In the genomic region with DNA sequence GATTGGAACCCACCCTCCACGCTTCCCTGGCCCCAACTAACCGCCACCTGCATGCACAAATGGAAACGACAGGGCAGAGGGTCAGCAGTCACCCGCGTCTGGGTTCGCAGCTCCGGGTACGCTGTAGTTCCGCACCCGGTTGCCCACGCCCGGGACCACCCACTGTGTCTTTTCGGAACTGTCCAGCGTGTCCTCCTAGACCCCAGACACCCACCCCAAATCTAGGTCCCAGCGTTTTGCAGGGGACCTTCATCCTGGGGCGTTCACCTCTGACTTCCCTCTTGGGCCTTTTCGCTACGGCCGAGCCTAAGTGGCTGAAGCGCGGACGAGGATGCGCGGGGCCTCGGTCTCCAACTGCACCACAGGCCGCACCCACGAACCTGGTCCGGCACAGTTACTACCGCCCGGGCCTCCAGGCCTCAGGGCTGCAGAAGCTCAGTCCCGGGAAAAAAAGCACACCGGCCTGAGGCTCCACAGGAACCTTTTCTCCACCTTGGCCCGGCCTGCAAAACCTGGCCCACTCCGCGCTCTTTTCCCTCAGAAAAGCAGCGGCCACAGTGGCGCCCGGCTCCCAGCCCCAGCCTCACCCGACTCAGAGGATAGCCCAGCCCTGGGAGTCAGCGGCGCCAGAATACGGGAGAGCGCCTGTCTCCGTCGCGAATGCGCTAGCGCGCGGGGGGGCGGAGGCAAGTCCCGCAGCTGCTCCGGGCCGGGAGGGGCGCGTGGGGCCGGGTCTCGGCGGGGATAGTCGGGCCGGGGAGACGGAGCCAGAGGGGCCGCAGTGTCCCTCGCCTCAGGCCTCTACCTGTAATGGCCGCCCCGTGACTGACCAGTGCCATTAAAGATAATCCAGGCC, we compare ENCODE assay signal across 1 cellular context.
A peak's percentile ranks its signal among the peaks of the same experiment; 100 is the strongest.
TF ChIP-seq lines count a peak whose summit lies in the region.

Gene ZFP30 (minus strand): TSS at position 633 of the 856 bp plus-strand sequence. CDS start 7,643 bp downstream, outside the sequence.

TF ChIP-seq in HepG2, 621 proteins besides CTCF, POLR2A, EP300 and RAD21 (continued from another document and continues in another):
- TF ChIP-seq ZFP37 (CRISPR knock-in tag; IDR thresholded peaks at IDR 0.05; ENCODE audit: borderline replicate concordance), result no peak
- TF ChIP-seq, protein P1, sequence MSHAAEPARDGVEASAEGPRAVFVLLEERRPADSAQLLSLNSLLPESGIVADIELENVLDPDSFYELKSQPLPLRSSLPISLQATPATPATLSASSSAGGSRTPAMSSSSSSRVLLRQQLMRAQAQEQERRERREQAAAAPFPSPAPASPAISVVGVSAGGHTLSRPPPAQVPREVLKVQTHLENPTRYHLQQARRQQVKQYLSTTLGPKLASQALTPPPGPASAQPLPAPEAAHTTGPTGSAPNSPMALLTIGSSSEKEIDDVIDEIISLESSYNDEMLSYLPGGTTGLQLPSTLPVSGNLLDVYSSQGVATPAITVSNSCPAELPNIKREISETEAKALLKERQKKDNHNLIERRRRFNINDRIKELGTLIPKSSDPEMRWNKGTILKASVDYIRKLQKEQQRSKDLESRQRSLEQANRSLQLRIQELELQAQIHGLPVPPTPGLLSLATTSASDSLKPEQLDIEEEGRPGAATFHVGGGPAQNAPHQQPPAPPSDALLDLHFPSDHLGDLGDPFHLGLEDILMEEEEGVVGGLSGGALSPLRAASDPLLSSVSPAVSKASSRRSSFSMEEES (CRISPR knock-in tag; IDR thresholded peaks at IDR 0.05), result 0 out of 2 replicates have a peak, but pooled peaks have one; percentile 14
- 0 out of 2 replicates have a peak, but pooled peaks have one; percentile 32 for TF ChIP-seq AHR (CRISPR knock-in tag; IDR thresholded peaks at IDR 0.05)
- peak; percentile 29; the same call in 1 of the 2 replicates for TF ChIP-seq ZFP90 (CRISPR knock-in tag; IDR thresholded peaks at IDR 0.05; ENCODE audit: borderline replicate concordance)
- no peak for TF ChIP-seq SP1 (IDR thresholded peaks at IDR 0.05)
- TF ChIP-seq SP1 (CRISPR knock-in tag; IDR thresholded peaks at IDR 0.05), result no peak
- no peak for TF ChIP-seq ZNF513 (CRISPR knock-in tag; conservative IDR thresholded peaks at IDR 0.05)
- no peak for TF ChIP-seq ZBTB8A (CRISPR knock-in tag; IDR thresholded peaks at IDR 0.05; ENCODE audit: borderline replicate concordance, low read depth)
- TF ChIP-seq, protein P2, sequence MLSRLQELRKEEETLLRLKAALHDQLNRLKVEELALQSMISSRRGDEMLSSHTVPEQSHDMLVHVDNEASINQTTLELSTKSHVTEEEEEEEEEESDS (CRISPR knock-in tag; IDR thresholded peaks at IDR 0.05; ENCODE audit: borderline replicate concordance), result no peak
- no peak; the same call in 1 of the 2 replicates for TF ChIP-seq SKIL (CRISPR knock-in tag; IDR thresholded peaks at IDR 0.05; ENCODE audit: borderline replicate concordance)
- TF ChIP-seq ATRX (CRISPR knock-in tag; IDR thresholded peaks at IDR 0.05; ENCODE audit: borderline replicate concordance), result no peak; the same call in 1 of the 2 replicates
- TF ChIP-seq, protein P3, sequence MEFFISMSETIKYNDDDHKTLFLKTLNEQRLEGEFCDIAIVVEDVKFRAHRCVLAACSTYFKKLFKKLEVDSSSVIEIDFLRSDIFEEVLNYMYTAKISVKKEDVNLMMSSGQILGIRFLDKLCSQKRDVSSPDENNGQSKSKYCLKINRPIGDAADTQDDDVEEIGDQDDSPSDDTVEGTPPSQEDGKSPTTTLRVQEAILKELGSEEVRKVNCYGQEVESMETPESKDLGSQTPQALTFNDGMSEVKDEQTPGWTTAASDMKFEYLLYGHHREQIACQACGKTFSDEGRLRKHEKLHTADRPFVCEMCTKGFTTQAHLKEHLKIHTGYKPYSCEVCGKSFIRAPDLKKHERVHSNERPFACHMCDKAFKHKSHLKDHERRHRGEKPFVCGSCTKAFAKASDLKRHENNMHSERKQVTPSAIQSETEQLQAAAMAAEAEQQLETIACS (CRISPR knock-in tag; IDR thresholded peaks at IDR 0.05), result no peak
- TF ChIP-seq BRD4 (CRISPR knock-in tag; IDR thresholded peaks at IDR 0.05), result peak; percentile 55; the same call in 1 of the 2 replicates
- peak; percentile 13; the same call in 1 of the 2 replicates for TF ChIP-seq HMG20B (CRISPR knock-in tag; conservative IDR thresholded peaks at IDR 0.05)
- TF ChIP-seq FOXO1 (CRISPR knock-in tag; IDR thresholded peaks at IDR 0.05), result peak; percentile 32; the same call in 1 of the 2 replicates
- TF ChIP-seq SPEN (CRISPR knock-in tag; IDR thresholded peaks at IDR 0.05; ENCODE audit: low read depth), result peak; percentile 81; the same call in 1 of the 2 replicates
- TF ChIP-seq, protein P4, sequence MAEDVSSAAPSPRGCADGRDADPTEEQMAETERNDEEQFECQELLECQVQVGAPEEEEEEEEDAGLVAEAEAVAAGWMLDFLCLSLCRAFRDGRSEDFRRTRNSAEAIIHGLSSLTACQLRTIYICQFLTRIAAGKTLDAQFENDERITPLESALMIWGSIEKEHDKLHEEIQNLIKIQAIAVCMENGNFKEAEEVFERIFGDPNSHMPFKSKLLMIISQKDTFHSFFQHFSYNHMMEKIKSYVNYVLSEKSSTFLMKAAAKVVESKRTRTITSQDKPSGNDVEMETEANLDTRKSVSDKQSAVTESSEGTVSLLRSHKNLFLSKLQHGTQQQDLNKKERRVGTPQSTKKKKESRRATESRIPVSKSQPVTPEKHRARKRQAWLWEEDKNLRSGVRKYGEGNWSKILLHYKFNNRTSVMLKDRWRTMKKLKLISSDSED (CRISPR knock-in tag; IDR thresholded peaks at IDR 0.05), result no peak
- no peak for TF ChIP-seq JARID2 (CRISPR knock-in tag; IDR thresholded peaks at IDR 0.05; ENCODE audit: insufficient replicate concordance)
- peak; percentile 22; the same call in 1 of the 2 replicates for TF ChIP-seq ZNF580 (CRISPR knock-in tag; IDR thresholded peaks at IDR 0.05; ENCODE audit: borderline replicate concordance, low read depth)
- no peak for TF ChIP-seq ESRRA (CRISPR knock-in tag; IDR thresholded peaks at IDR 0.05; ENCODE audit: low read depth)
- TF ChIP-seq ZBTB21 (CRISPR knock-in tag; IDR thresholded peaks at IDR 0.05), result no peak
- no peak for TF ChIP-seq CERS6 (CRISPR knock-in tag; IDR thresholded peaks at IDR 0.05)
- no peak for TF ChIP-seq XBP1 (CRISPR knock-in tag; IDR thresholded peaks at IDR 0.05)
- no peak for TF ChIP-seq ZNF10 (CRISPR knock-in tag; IDR thresholded peaks at IDR 0.05; ENCODE audit: borderline replicate concordance, low read depth)
- TF ChIP-seq HOXA3 (CRISPR knock-in tag; IDR thresholded peaks at IDR 0.05), result no peak
- TF ChIP-seq ZNF292 (CRISPR knock-in tag; IDR thresholded peaks at IDR 0.05; ENCODE audit: borderline replicate concordance, low read depth), result peak; percentile 82
- peak; percentile 7; the same call in 1 of the 2 replicates for TF ChIP-seq ZNF224 (CRISPR knock-in tag; IDR thresholded peaks at IDR 0.05)
- TF ChIP-seq HNRNPUL1 (IDR thresholded peaks at IDR 0.05; ENCODE audit: low read depth, low read length), result no peak
- no peak for TF ChIP-seq ZNF260 (CRISPR knock-in tag; IDR thresholded peaks at IDR 0.05; ENCODE audit: borderline replicate concordance, low read depth)
- no peak for TF ChIP-seq ZNF557 (CRISPR knock-in tag; IDR thresholded peaks at IDR 0.05)
- peak; percentile 75; the same call in 1 of the 2 replicates for TF ChIP-seq ZNF296 (CRISPR knock-in tag; conservative IDR thresholded peaks at IDR 0.05)
- peak; percentile 35; the same call in 1 of the 2 replicates for TF ChIP-seq ZNF235 (CRISPR knock-in tag; IDR thresholded peaks at IDR 0.05; ENCODE audit: borderline replicate concordance)
- TF ChIP-seq ZNF24 (IDR thresholded peaks at IDR 0.05), result no peak
- peak; percentile 3; the same call in 1 of the 2 replicates for TF ChIP-seq ZNF629 (CRISPR knock-in tag; conservative IDR thresholded peaks at IDR 0.05)
- no peak; the same call in 1 of the 2 replicates for TF ChIP-seq ATF7-NPFF (CRISPR knock-in tag; IDR thresholded peaks at IDR 0.05; ENCODE audit: low read depth)
- TF ChIP-seq ZNF572 (CRISPR knock-in tag; IDR thresholded peaks at IDR 0.05), result peak; percentile 58; the same call in 1 of the 2 replicates
- peak; percentile 47; the same call in 1 of the 2 replicates for TF ChIP-seq TARDBP (CRISPR knock-in tag; IDR thresholded peaks at IDR 0.05)
- TF ChIP-seq ZNF34 (CRISPR knock-in tag; IDR thresholded peaks at IDR 0.05; ENCODE audit: borderline replicate concordance), result no peak
- TF ChIP-seq CHD2 (IDR thresholded peaks at IDR 0.05; ENCODE audit: low read depth, low read length), result no peak
- no peak for TF ChIP-seq ATF1 (CRISPR knock-in tag; IDR thresholded peaks at IDR 0.05)
- TF ChIP-seq, protein P5, sequence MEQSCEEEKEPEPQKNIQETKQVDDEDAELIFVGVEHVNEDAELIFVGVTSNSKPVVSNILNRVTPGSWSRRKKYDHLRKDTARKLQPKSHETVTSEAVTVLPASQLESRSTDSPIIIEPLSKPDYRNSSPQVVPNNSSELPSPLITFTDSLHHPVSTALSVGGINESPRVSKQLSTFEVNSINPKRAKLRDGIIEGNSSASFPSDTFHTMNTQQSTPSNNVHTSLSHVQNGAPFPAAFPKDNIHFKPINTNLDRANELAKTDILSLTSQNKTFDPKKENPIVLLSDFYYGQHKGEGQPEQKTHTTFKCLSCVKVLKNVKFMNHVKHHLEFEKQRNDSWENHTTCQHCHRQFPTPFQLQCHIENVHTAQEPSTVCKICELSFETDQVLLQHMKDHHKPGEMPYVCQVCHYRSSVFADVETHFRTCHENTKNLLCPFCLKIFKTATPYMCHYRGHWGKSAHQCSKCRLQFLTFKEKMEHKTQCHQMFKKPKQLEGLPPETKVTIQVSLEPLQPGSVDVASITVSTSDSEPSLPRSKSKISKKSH (CRISPR knock-in tag; IDR thresholded peaks at IDR 0.05; ENCODE audit: borderline replicate concordance), result peak; percentile 57; the same call in 1 of the 2 replicates
- no peak for TF ChIP-seq MYPOP (CRISPR knock-in tag; IDR thresholded peaks at IDR 0.05)
- 0 out of 2 replicates have a peak, but pooled peaks have one; percentile 14 for TF ChIP-seq FOXK1 (CRISPR knock-in tag; IDR thresholded peaks at IDR 0.05; ENCODE audit: borderline replicate concordance, low read depth)
- no peak for TF ChIP-seq ZNF83 (CRISPR knock-in tag; IDR thresholded peaks at IDR 0.05; ENCODE audit: borderline replicate concordance)
- no peak; the same call in 1 of the 2 replicates for TF ChIP-seq NCOA2 (CRISPR knock-in tag; IDR thresholded peaks at IDR 0.05)
- TF ChIP-seq, protein P6, sequence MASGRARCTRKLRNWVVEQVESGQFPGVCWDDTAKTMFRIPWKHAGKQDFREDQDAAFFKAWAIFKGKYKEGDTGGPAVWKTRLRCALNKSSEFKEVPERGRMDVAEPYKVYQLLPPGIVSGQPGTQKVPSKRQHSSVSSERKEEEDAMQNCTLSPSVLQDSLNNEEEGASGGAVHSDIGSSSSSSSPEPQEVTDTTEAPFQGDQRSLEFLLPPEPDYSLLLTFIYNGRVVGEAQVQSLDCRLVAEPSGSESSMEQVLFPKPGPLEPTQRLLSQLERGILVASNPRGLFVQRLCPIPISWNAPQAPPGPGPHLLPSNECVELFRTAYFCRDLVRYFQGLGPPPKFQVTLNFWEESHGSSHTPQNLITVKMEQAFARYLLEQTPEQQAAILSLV (CRISPR knock-in tag; IDR thresholded peaks at IDR 0.05; ENCODE audit: borderline replicate concordance), result peak; percentile 45; the same call in 1 of the 2 replicates
- no peak for TF ChIP-seq IKZF4 (CRISPR knock-in tag; IDR thresholded peaks at IDR 0.05; ENCODE audit: borderline replicate concordance, low read depth, not compliant biosample characterization)
- TF ChIP-seq, protein P7, sequence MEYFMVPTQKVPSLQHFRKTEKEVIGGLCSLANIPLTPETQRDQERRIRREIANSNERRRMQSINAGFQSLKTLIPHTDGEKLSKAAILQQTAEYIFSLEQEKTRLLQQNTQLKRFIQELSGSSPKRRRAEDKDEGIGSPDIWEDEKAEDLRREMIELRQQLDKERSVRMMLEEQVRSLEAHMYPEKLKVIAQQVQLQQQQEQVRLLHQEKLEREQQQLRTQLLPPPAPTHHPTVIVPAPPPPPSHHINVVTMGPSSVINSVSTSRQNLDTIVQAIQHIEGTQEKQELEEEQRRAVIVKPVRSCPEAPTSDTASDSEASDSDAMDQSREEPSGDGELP (IDR thresholded peaks at IDR 0.05; ENCODE audit: borderline replicate concordance, low read depth), result peak; percentile 72; the same call in 1 of the 2 replicates
